Comparison of ENCODE assay signal across 28 cellular contexts in genomic region chr3:158737410-158737809, GRCh38.
"Had no signal": no experiment of that assay in that cellular context is flagged by ENCODE, and none has a peak within 500 bp of the region (broad histone marks: within the 10 kb centered on the region; RNA-seq: fewer than 3 reads in every experiment).

No MANE protein-coding gene starts in this region.

- H3K27ac ChIP-seq: stomach, suprapubic skin, testis, thoracic aorta, thyroid gland, tibial artery, tibial nerve, transverse colon, upper lobe of left lung, upper lobe of right lung, uterus, vagina had no signal

- H3K9me3 Mint-ChIP-seq: stimulated activated effector memory CD8-positive, alpha-beta T cell treated with anti-CD3 and anti-CD28 coated beads, Interleukin-12 subunit alpha, Interleukin-12 subunit beta, amount 100 ng/mL, for 72 hours; stimulated activated naive CD8-positive, alpha-beta T cell treated with anti-CD3 and anti-CD28 coated beads, Interleukin-15, Interleukin-2, amounts not matched to agents 100 ng/mL and 50 ng/mL, for 24 hours; type B pancreatic cell had no signal

- H3K36me3 Mint-ChIP-seq: stimulated activated effector memory CD8-positive, alpha-beta T cell treated with anti-CD3 and anti-CD28 coated beads, Interleukin-12 subunit alpha, Interleukin-12 subunit beta, amount 100 ng/mL, for 72 hours had no signal

- H3K9me3 ChIP-seq: testis, thoracic aorta, thyroid gland, transverse colon, upper lobe of right lung had no signal

- H3K4me1 ChIP-seq: testis, uterus had no signal

- H3K4me3 ChIP-seq: stomach, suprapubic skin, testis, thoracic aorta, thyroid gland, tibial artery, tibial nerve, transverse colon, upper lobe of left lung, upper lobe of right lung, uterus, vagina had no signal

- H3K27me3 Mint-ChIP-seq: stimulated activated memory B cell treated with anti-CD40 and anti-IgM and Interleukin-4, amounts not matched to agents 10 μg/mL and 1 μg/mL and 100 μg/mL, for 72 hours; stimulated activated naive CD8-positive, alpha-beta T cell treated with anti-CD3 and anti-CD28 coated beads, Interleukin-15, amount 100 ng/mL, for 72 hours; stimulated activated naive CD8-positive, alpha-beta T cell treated with anti-CD3 and anti-CD28 coated beads, Interleukin-15, Interleukin-2, amounts not matched to agents 100 ng/mL and 50 ng/mL, for 24 hours; type B pancreatic cell had no signal

- H3K27me3 ChIP-seq: stomach, suprapubic skin, testis, thyroid gland, tibial artery, tibial nerve, transverse colon, upper lobe of left lung, upper lobe of right lung, uterus, vagina had no signal

- H3K4me3 Mint-ChIP-seq: stimulated activated effector memory CD8-positive, alpha-beta T cell treated with anti-CD3 and anti-CD28 coated beads, Interleukin-12 subunit alpha, Interleukin-12 subunit beta, amount 100 ng/mL, for 72 hours; stimulated activated memory B cell treated with anti-CD40 and anti-IgM and Interleukin-4, amounts not matched to agents 10 μg/mL and 1 μg/mL and 100 μg/mL, for 72 hours; stimulated activated naive B cell treated with anti-CD40 and anti-IgM and Interleukin-4, amounts not matched to agents 10 μg/mL and 1 μg/mL and 100 μg/mL, for 72 hours; stimulated activated naive CD8-positive, alpha-beta T cell treated with anti-CD3 and anti-CD28 coated beads, Interleukin-15, amount 100 ng/mL, for 72 hours; stimulated activated naive CD8-positive, alpha-beta T cell treated with anti-CD3 and anti-CD28 coated beads, Interleukin-15, Interleukin-2, amounts not matched to agents 100 ng/mL and 50 ng/mL, for 24 hours; type B pancreatic cell had no signal

- H3K36me3 ChIP-seq: suprapubic skin, thoracic aorta, thyroid gland, transverse colon, upper lobe of right lung, uterus, vagina had no signal

- DNase-seq: stimulated activated CD4-positive, alpha-beta T cell treated with anti-CD3 and anti-CD28 coated beads, Interleukin-2, amount 100 ng/mL, for 48 hours; stimulated activated CD4-positive, alpha-beta T cell treated with anti-CD3 and anti-CD28 coated beads, Interleukin-4, amount 100 ng/mL, for 1 hour; stimulated activated CD4-positive, alpha-beta T cell treated with anti-CD3 and anti-CD28 coated beads, Interleukin-4, amount 100 ng/mL, for 24 hours; stimulated activated CD4-positive, alpha-beta T cell treated with anti-CD3 and anti-CD28 coated beads, Interleukin-4, amount 100 ng/mL, for 4 hours; stimulated activated CD8-positive, alpha-beta memory T cell treated with anti-CD3 and anti-CD28 coated beads, Interleukin-4, amount 100 ng/mL, for 48 hours; stimulated activated naive B cell treated with anti-CD40 and anti-IgM and Interleukin-4, amounts not matched to agents 10 μg/mL and 1 μg/mL and 100 μg/mL, for 72 hours; stimulated activated naive CD4-positive, alpha-beta T cell; stimulated activated naive CD4-positive, alpha-beta T cell treated with Interleukin-2 at 50 U/mL for 16 hours; stimulated activated naive CD8-positive, alpha-beta T cell treated with anti-CD3 and anti-CD28 coated beads, Interleukin-15, amount 100 ng/mL, for 72 hours; stimulated activated naive CD8-positive, alpha-beta T cell treated with anti-CD3 and anti-CD28 coated beads, Interleukin-15, Interleukin-2, amounts not matched to agents 100 U/mL and 50 U/mL, for 24 hours; stomach; substantia nigra; testis; thyroid gland; tibial artery; transverse colon; trophoblast cell; upper lobe of left lung; upper lobe of right lung; uterus had no signal

- ATAC-seq: stimulated activated effector memory CD8-positive, alpha-beta T cell treated with anti-CD3 and anti-CD28 coated beads, Interleukin-12 subunit alpha, Interleukin-12 subunit beta, amount 100 ng/mL, for 72 hours; stimulated activated memory B cell treated with anti-CD40 and anti-IgM and Interleukin-4, amounts not matched to agents 10 μg/mL and 1 μg/mL and 100 μg/mL, for 72 hours; stimulated activated naive B cell treated with anti-CD40 and anti-IgM and Interleukin-4, amounts not matched to agents 10 μg/mL and 1 μg/mL and 100 μg/mL, for 72 hours; stimulated activated naive CD8-positive, alpha-beta T cell treated with anti-CD3 and anti-CD28 coated beads, Interleukin-15, amount 100 ng/mL, for 72 hours; stimulated activated naive CD8-positive, alpha-beta T cell treated with anti-CD3 and anti-CD28 coated beads, Interleukin-15, Interleukin-2, amounts not matched to agents 100 U/mL and 50 U/mL, for 24 hours; upper lobe of right lung had no signal

- H3K27ac Mint-ChIP-seq: stimulated activated effector memory CD8-positive, alpha-beta T cell treated with anti-CD3 and anti-CD28 coated beads, Interleukin-12 subunit alpha, Interleukin-12 subunit beta, amount 100 ng/mL, for 72 hours; stimulated activated memory B cell treated with anti-CD40 and anti-IgM and Interleukin-4, amounts not matched to agents 10 μg/mL and 1 μg/mL and 100 μg/mL, for 72 hours; stimulated activated naive B cell treated with anti-CD40 and anti-IgM and Interleukin-4, amounts not matched to agents 10 μg/mL and 1 μg/mL and 100 μg/mL, for 72 hours; stimulated activated naive CD8-positive, alpha-beta T cell treated with anti-CD3 and anti-CD28 coated beads, Interleukin-15, amount 100 ng/mL, for 72 hours; stimulated activated naive CD8-positive, alpha-beta T cell treated with anti-CD3 and anti-CD28 coated beads, Interleukin-15, Interleukin-2, amounts not matched to agents 100 ng/mL and 50 ng/mL, for 24 hours; type B pancreatic cell had no signal

- H3K4me1 Mint-ChIP-seq: stimulated activated memory B cell treated with anti-CD40 and anti-IgM and Interleukin-4, amounts not matched to agents 10 μg/mL and 1 μg/mL and 100 μg/mL, for 72 hours had no signal
